9 cellular contexts compared by ENCODE assay signal in the genomic region with DNA sequence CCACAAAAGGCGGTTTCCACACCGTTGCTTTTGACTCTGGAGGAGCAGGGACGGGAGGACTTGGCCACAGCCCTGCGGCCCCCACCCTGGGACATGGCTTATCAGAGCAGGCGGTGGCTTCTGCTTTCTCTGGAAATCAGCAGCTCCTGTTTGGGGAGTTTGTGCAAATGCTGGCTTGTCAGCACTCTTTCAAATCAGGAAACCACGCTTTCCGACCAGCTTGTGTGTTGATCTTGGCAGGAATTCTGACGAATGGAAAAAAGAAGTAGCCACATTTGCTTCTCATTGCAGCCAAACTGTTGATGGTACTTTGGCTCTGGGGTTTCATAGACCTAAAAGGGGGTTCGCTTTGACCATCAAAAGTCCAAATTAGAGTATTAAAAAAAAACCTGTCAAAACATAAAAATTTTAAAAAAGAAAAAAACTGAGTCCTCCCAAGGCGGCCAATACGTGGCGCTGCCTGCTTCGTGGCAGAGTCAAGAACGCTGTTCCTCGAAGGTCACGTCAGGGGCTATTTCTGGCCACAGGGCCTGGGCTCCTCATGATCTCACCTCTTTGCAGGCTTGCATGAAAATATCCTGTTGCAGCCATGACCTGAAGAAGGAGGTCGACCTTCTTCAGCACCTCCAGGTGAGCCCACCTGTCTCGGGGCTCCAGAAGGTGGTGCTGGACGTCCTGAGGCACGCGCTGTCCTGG.
DNase-seq lines count a peak whose midpoint lies in the region; ATAC-seq and TF ChIP-seq lines count a peak whose summit lies in the region.
"Had no signal": no experiment of that assay in that cellular context is flagged by ENCODE, and none has a peak within 500 bp of the region (broad histone marks: within the 10 kb centered on the region; RNA-seq: fewer than 3 reads in every experiment).

No MANE protein-coding gene starts in this region.

- peak; percentile 48 for TF ChIP-seq CTCF in parathyroid adenoma (IDR thresholded peaks at IDR 0.05)
- TF ChIP-seq CTCF in sigmoid colon (IDR thresholded peaks at IDR 0.05), result no peak

- WGBS in sigmoid colon, 2 donors, result 36 to 37% methylated on average over 21 of the region's 21 CpGs

- no peak for TF ChIP-seq EP300 in sigmoid colon (IDR thresholded peaks at IDR 0.05)

- H3K9me3 ChIP-seq in parathyroid adenoma (ENCODE audit: control insufficient read depth, low read length), result no peaks in the 10 kb centered on the region
- H3K9me3 ChIP-seq in sigmoid colon, result no peaks in the 10 kb centered on the region

- peak overlapping the region; percentile 26 for H3K4me3 ChIP-seq in parathyroid adenoma (ENCODE audit: low read depth, low read length)
- H3K4me3 ChIP-seq in sigmoid colon, result no peak overlapping the region

- intact Hi-C loops in sigmoid colon (cut with DNase I), result no loop called here

- peak; percentile 84 for DNase-seq in GDM1 (lab: John Stamatoyannopoulos, UW)
- peak; percentile 43 for DNase-seq in fibroblast of the conjunctiva (ENCODE audit: low read depth)
- no peak for DNase-seq in sigmoid colon
- DNase-seq: NCI-H82 had no signal

- H3K36me3 ChIP-seq in parathyroid adenoma (ENCODE audit: control insufficient read depth, insufficient read depth, low read length) (no peaks in the 10 kb centered on the region), sigmoid colon (no peaks in the 10 kb centered on the region)

- H3K4me1 ChIP-seq in parathyroid adenoma (peaks cover 2% of the 10 kb centered on the region), sigmoid colon (peaks cover 0 to 22% (median 19%) of the 10 kb centered on the region in 4 donors)

- H3K9ac ChIP-seq in parathyroid adenoma, result peak overlapping the region; percentile 25

- H3K27ac ChIP-seq in parathyroid adenoma (peak overlapping the region; percentile 89), sigmoid colon (peak overlapping the region in 2 of 4 donors; percentile 9 to 59)

- no peak for TF ChIP-seq POLR2A in sigmoid colon (IDR thresholded peaks at IDR 0.05)

- peak overlapping the region; percentile 2 for H2AFZ ChIP-seq in parathyroid adenoma

- H3K4me2 ChIP-seq in parathyroid adenoma (ENCODE audit: low read length), result peak overlapping the region; percentile 36

- no peaks in the 10 kb centered on the region for H3K27me3 ChIP-seq in parathyroid adenoma (ENCODE audit: control insufficient read depth, insufficient read depth, low read length)
- no peaks in the 10 kb centered on the region for H3K27me3 ChIP-seq in sigmoid colon

- ATAC-seq in HG02870 (IDR thresholded peaks at IDR 0.05; ENCODE audit: unreplicated experiment) (no peak), GM21423 (IDR thresholded peaks at IDR 0.05; ENCODE audit: unreplicated experiment) (no peak), HG03354 (IDR thresholded peaks at IDR 0.05; ENCODE audit: poor library complexity, severe bottlenecking, unreplicated experiment) (no peak)

- no peaks in the 10 kb centered on the region for H3K79me2 ChIP-seq in parathyroid adenoma

TF ChIP-seq in PFSK-1, 5 proteins besides CTCF, POLR2A, EP300 and RAD21:
- TF ChIP-seq FOXP2 (optimal IDR thresholded peaks at IDR 0.05; ENCODE audit: borderline replicate concordance, extremely low read depth, extremely low read length, insufficient read depth) (no peak), TAF1 (IDR thresholded peaks at IDR 0.05; ENCODE audit: borderline replicate concordance, insufficient read depth, low read length) (no peak), SIN3A (IDR thresholded peaks at IDR 0.05; ENCODE audit: borderline replicate concordance, insufficient read depth, low read length) (no peak), POLR2AphosphoS5 (IDR thresholded peaks at IDR 0.05; ENCODE audit: low read depth, low read length) (0 out of 2 replicates have a peak, but pooled peaks have one; percentile 25)
- TF ChIP-seq, protein P1, sequence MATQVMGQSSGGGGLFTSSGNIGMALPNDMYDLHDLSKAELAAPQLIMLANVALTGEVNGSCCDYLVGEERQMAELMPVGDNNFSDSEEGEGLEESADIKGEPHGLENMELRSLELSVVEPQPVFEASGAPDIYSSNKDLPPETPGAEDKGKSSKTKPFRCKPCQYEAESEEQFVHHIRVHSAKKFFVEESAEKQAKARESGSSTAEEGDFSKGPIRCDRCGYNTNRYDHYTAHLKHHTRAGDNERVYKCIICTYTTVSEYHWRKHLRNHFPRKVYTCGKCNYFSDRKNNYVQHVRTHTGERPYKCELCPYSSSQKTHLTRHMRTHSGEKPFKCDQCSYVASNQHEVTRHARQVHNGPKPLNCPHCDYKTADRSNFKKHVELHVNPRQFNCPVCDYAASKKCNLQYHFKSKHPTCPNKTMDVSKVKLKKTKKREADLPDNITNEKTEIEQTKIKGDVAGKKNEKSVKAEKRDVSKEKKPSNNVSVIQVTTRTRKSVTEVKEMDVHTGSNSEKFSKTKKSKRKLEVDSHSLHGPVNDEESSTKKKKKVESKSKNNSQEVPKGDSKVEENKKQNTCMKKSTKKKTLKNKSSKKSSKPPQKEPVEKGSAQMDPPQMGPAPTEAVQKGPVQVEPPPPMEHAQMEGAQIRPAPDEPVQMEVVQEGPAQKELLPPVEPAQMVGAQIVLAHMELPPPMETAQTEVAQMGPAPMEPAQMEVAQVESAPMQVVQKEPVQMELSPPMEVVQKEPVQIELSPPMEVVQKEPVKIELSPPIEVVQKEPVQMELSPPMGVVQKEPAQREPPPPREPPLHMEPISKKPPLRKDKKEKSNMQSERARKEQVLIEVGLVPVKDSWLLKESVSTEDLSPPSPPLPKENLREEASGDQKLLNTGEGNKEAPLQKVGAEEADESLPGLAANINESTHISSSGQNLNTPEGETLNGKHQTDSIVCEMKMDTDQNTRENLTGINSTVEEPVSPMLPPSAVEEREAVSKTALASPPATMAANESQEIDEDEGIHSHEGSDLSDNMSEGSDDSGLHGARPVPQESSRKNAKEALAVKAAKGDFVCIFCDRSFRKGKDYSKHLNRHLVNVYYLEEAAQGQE (IDR thresholded peaks at IDR 0.05; ENCODE audit: insufficient read depth in 1 of 2, low read depth in 2 of 2, low read length in 2 of 2), result peak in 1 of 2 experiments; percentile 48; a peak in 1 of 4 replicates
